Comparison of ENCODE assay signal across 12 cellular contexts in genomic region chr7:29485376-29486190, GRCh38.
DNase-seq lines count a peak whose midpoint lies in the region; ATAC-seq and TF ChIP-seq lines count a peak whose summit lies in the region.
"Had no signal": no experiment of that assay in that cellular context is flagged by ENCODE, and none has a peak within 500 bp of the region (broad histone marks: within the 10 kb centered on the region; RNA-seq: fewer than 3 reads in every experiment).

No MANE protein-coding gene starts in this region.

- in situ Hi-C loops in GM13977 (cut with MboI; ENCODE audit: low pct_unique_long_range_greater_than_20kb, low sequenced_read_pairs, unreplicated experiment): no loop called here

- CTCF ChIA-PET in PC-3 (lab: Charles Lee): no interaction called here

- H3K4me1 ChIP-seq in ascending aorta (peaks cover 0 to 20% of the 10 kb centered on the region in 2 donors), PC-3 (ENCODE audit: insufficient read depth, low read length) (peaks cover 13% of the 10 kb centered on the region)

- H3K4me2 ChIP-seq in PC-3 (ENCODE audit: low read length): no peak overlapping the region

- H3K4me3 ChIP-seq in ascending aorta (no peak overlapping the region), PC-3 (ENCODE audit: low read length) (no peak overlapping the region)
- H3K4me3 ChIP-seq: gastroesophageal sphincter had no signal

- ATAC-seq in PC-3: no peak
- ATAC-seq: gastroesophageal sphincter, Right ventricle myocardium inferior had no signal

- no peak for TF ChIP-seq CTCF in ascending aorta (IDR thresholded peaks at IDR 0.05)
- TF ChIP-seq CTCF in PC-3 (conservative IDR thresholded peaks at IDR 0.05; ENCODE audit: low read depth, low read length): no peak
- TF ChIP-seq CTCF in GM13977 (IDR thresholded peaks at IDR 0.05; ENCODE audit: extremely low read depth, insufficient read depth, missing control alignments): no peak

- no peak overlapping the region for H2AFZ ChIP-seq in PC-3 (ENCODE audit: low read length)

- H3K9me2 ChIP-seq in PC-3 (replicated peaks; ENCODE audit: low read length): no peaks in the 10 kb centered on the region

- intact Hi-C loops in ascending aorta (cut with DNase I) (loop anchor here (5.0 kb wide), 1 partner anchor 82 kb away; no protein-coding TSS in a partner anchor), PC-3 (cut with micrococcal nuclease) (no loop called here)

- H3K27ac ChIP-seq in ascending aorta (peak overlapping the region; percentile 13 to 41), PC-3 (ENCODE audit: low read length) (no peak overlapping the region)

- no peaks in the 10 kb centered on the region for H3F3A ChIP-seq in PC-3 (ENCODE audit: low read length, unreplicated experiment)

- H3K9me3 ChIP-seq in ascending aorta: no peaks in the 10 kb centered on the region
- H3K9me3 ChIP-seq in PC-3 (ENCODE audit: low read length): no peaks in the 10 kb centered on the region
- H3K9me3 ChIP-seq: gastroesophageal sphincter had no signal

- H4K20me1 ChIP-seq in PC-3 (ENCODE audit: low read length): no peaks in the 10 kb centered on the region

- no TSS peak for BruUV-seq in PC-3 (replicated peaks; lab: Mats Ljungman, UMichigan)

- POLR2A ChIA-PET in PC-3 (lab: Charles Lee; ENCODE audit: unreplicated experiment): interaction anchor here (0.6 to 0.7 kb wide), 2 partner anchors 650 to 821 kb away, joined by 5 to 33 read pairs; no protein-coding TSS in a partner anchor

- DNase-seq in NOMO-1 treated with DMSO at 0.1 percent for 48 hours (lab: John Stamatoyannopoulos, UW; ENCODE audit: unreplicated experiment) (peak; percentile 4), NOMO-1 treated with dmso at 0.1 percent for 144 hours (lab: John Stamatoyannopoulos, UW; ENCODE audit: unreplicated experiment) (no peak), ascending aorta (ENCODE audit: low spot score in 2 of 2) (no peak), medulla oblongata (ENCODE audit: extremely low spot score) (peak; percentile 81), PC-3 (no peak), activated gamma-delta T cell (lab: John Stamatoyannopoulos, UW) (no peak), GM13977 (ENCODE audit: low spot score) (no peak)
- DNase-seq in activated CD8-positive, alpha-beta memory T cell treated with anti-CD3 and anti-CD28 coated beads, Interleukin-2, amount 50 U/mL, for 4 hours: no peak
- DNase-seq: cortex of kidney, NCI-H2081 treated with DMSO at 0.1 percent for 48 hours had no signal

- H3K27me3 ChIP-seq in ascending aorta (no peaks in the 10 kb centered on the region), PC-3 (ENCODE audit: low read length) (no peaks in the 10 kb centered on the region)
- H3K27me3 ChIP-seq: gastroesophageal sphincter had no signal

- no peak overlapping the region for H3K9ac ChIP-seq in PC-3 (ENCODE audit: low read length)

- H3K36me3 ChIP-seq in ascending aorta (no peaks in the 10 kb centered on the region), PC-3 (ENCODE audit: low read depth, low read length) (no peaks in the 10 kb centered on the region)
- H3K36me3 ChIP-seq: gastroesophageal sphincter had no signal

- no peaks in the 10 kb centered on the region for H3K79me2 ChIP-seq in PC-3 (ENCODE audit: low read length)

Comparison
In these comparisons a context has a peak if more than half of its experiments do, and no peak if none do; other contexts are left out.
1. DNase-seq: peak in NOMO-1 treated with DMSO at 0.1 percent for 48 hours (single experiment) and medulla oblongata (single experiment); none in NOMO-1 treated with dmso at 0.1 percent for 144 hours (single experiment), ascending aorta (0 of 2), activated CD8-positive, alpha-beta memory T cell treated with anti-CD3 and anti-CD28 coated beads, Interleukin-2, amount 50 U/mL, for 4 hours (single experiment), PC-3 (single experiment), activated gamma-delta T cell (single experiment) and GM13977 (single experiment).